Comparison of ENCODE assay signal across 10 cellular contexts in genomic region chr19:40398417-40399056, GRCh38. TPM values are rescaled to one million over a fixed set of nuclear protein-coding genes. Genes with fewer than 3 reads are reported as not detected.
DNase-seq lines count a peak whose midpoint lies in the region; ATAC-seq and TF ChIP-seq lines count a peak whose summit lies in the region.
"Had no signal": no experiment of that assay in that cellular context is flagged by ENCODE, and none has a peak within 500 bp of the region (broad histone marks: within the 10 kb centered on the region; RNA-seq: fewer than 3 reads in every experiment).

No MANE protein-coding gene starts in this region.

- CTCF ChIA-PET in HEK293 (lab: Yijun Ruan, JAX): interaction anchor here (0.6 to 0.7 kb wide), 4 partner anchors 11 to 139 kb away, joined by 3 to 6 read pairs (median 4); no protein-coding TSS in a partner anchor
- CTCF ChIA-PET in activated CD4-positive, alpha-beta T cell treated with anti-CD3 and anti-CD28 coated beads for 36 hours (lab: Charles Lee): no interaction called here

- no peak overlapping the region for H3K27ac Mint-ChIP-seq in activated CD4-positive, alpha-beta T cell treated with anti-CD3 and anti-CD28 coated beads for 36 hours
- peak overlapping the region; percentile 52 for H3K27ac Mint-ChIP-seq in dendritic cell treated with granulocyte-macrophage colony-stimulating factor and Interleukin-4, amounts not matched to agents 40 ng/mL and 50 ng/mL, for 4 days
- H3K27ac Mint-ChIP-seq: activated naive CD4-positive, alpha-beta T cell treated with anti-CD3 and anti-CD28 coated beads, Interleukin-2, amount 50 U/mL, for 24 hours had no signal

- peaks cover 5% of the 10 kb centered on the region for H3K4me1 ChIP-seq in HEK293 (ENCODE audit: control insufficient read depth, insufficient read depth, low read length)
- H3K4me1 ChIP-seq: parathyroid adenoma had no signal

- ATAC-seq in activated CD4-positive, alpha-beta T cell treated with anti-CD3 and anti-CD28 coated beads for 36 hours: peak; percentile 84
- ATAC-seq in sciatic nerve (peak; percentile 16), HG02610 (IDR thresholded peaks at IDR 0.05; ENCODE audit: unreplicated experiment) (no peak), HG02885 (IDR thresholded peaks at IDR 0.05; ENCODE audit: poor library complexity, unreplicated experiment) (no peak)

- H3K4me3 Mint-ChIP-seq in activated CD4-positive, alpha-beta T cell treated with anti-CD3 and anti-CD28 coated beads for 36 hours: no peak overlapping the region
- peak overlapping the region; percentile 41 for H3K4me3 Mint-ChIP-seq in dendritic cell treated with granulocyte-macrophage colony-stimulating factor and Interleukin-4, amounts not matched to agents 40 ng/mL and 50 ng/mL, for 4 days
- H3K4me3 Mint-ChIP-seq: activated naive CD4-positive, alpha-beta T cell treated with anti-CD3 and anti-CD28 coated beads, Interleukin-2, amount 50 U/mL, for 24 hours had no signal

- H3K36me3 ChIP-seq in HEK293 (ENCODE audit: control insufficient read depth in 2 of 2, insufficient read depth in 1 of 2, low read length in 2 of 2): no peaks in the 10 kb centered on the region; a peak in 1 of 3 replicates

- H3K4me1 Mint-ChIP-seq in activated CD4-positive, alpha-beta T cell treated with anti-CD3 and anti-CD28 coated beads for 36 hours: peaks cover 16% of the 10 kb centered on the region
- H3K4me1 Mint-ChIP-seq in dendritic cell treated with granulocyte-macrophage colony-stimulating factor and Interleukin-4, amounts not matched to agents 40 ng/mL and 50 ng/mL, for 4 days (ENCODE audit: low read depth): peaks cover 39% of the 10 kb centered on the region

- peak; percentile 85 for DNase-seq in activated CD4-positive, alpha-beta T cell treated with anti-CD3 and anti-CD28 coated beads for 36 hours
- no peak for DNase-seq in sciatic nerve (ENCODE audit: low spot score)
- no peak for DNase-seq in hepatic stellate cell (ENCODE audit: low spot score)
- no peak for DNase-seq in cerebellar nuclear complex (lab: John Stamatoyannopoulos, UW)

- H3K36me3 Mint-ChIP-seq in activated CD4-positive, alpha-beta T cell treated with anti-CD3 and anti-CD28 coated beads for 36 hours (ENCODE audit: low read depth): no peaks in the 10 kb centered on the region
- no peaks in the 10 kb centered on the region for H3K36me3 Mint-ChIP-seq in dendritic cell treated with granulocyte-macrophage colony-stimulating factor and Interleukin-4, amounts not matched to agents 40 ng/mL and 50 ng/mL, for 4 days (ENCODE audit: low read depth)
- H3K36me3 Mint-ChIP-seq: activated naive CD4-positive, alpha-beta T cell treated with anti-CD3 and anti-CD28 coated beads, Interleukin-2, amount 50 U/mL, for 24 hours had no signal

- POLR2A ChIA-PET in HEK293 (lab: Yijun Ruan, JAX): interaction anchor here (0.5 to 2.0 kb wide), 3 partner anchors 22 to 127 kb away, joined by 3 to 5 read pairs (median 4); partner anchors contain the start of gene SERTAD1
- POLR2A ChIA-PET in activated CD4-positive, alpha-beta T cell treated with anti-CD3 and anti-CD28 coated beads for 36 hours (lab: Charles Lee): no interaction called here

- no peak overlapping the region for H3K27ac ChIP-seq in HEK293 (ENCODE audit: extremely low read depth, low read depth, low read length)
- H3K27ac ChIP-seq: parathyroid adenoma had no signal

- H3K4me3 ChIP-seq in HEK293 (ENCODE audit: low read depth, low read length): no peak overlapping the region

- H3K27me3 Mint-ChIP-seq in activated CD4-positive, alpha-beta T cell treated with anti-CD3 and anti-CD28 coated beads for 36 hours: no peaks in the 10 kb centered on the region
- peaks cover 30% of the 10 kb centered on the region for H3K27me3 Mint-ChIP-seq in dendritic cell treated with granulocyte-macrophage colony-stimulating factor and Interleukin-4, amounts not matched to agents 40 ng/mL and 50 ng/mL, for 4 days
- H3K27me3 Mint-ChIP-seq: activated naive CD4-positive, alpha-beta T cell treated with anti-CD3 and anti-CD28 coated beads, Interleukin-2, amount 50 U/mL, for 24 hours had no signal

- intact Hi-C loops in activated CD4-positive, alpha-beta T cell treated with anti-CD3 and anti-CD28 coated beads for 36 hours (cut with DNase I, micrococcal nuclease): no loop called here
- intact Hi-C loops in dendritic cell treated with granulocyte-macrophage colony-stimulating factor and Interleukin-4, amounts not matched to agents 40 ng/mL and 50 ng/mL, for 4 days (cut with micrococcal nuclease): no loop called here
- intact Hi-C loops in sciatic nerve (cut with DNase I): no loop called here

- no peak for TF ChIP-seq CTCF in HEK293 (tag by site-specific recombination; IDR thresholded peaks at IDR 0.05)

- H3K9me3 Mint-ChIP-seq in activated CD4-positive, alpha-beta T cell treated with anti-CD3 and anti-CD28 coated beads for 36 hours (ENCODE audit: low read depth): no peaks in the 10 kb centered on the region
- no peaks in the 10 kb centered on the region for H3K9me3 Mint-ChIP-seq in dendritic cell treated with granulocyte-macrophage colony-stimulating factor and Interleukin-4, amounts not matched to agents 40 ng/mL and 50 ng/mL, for 4 days
- H3K9me3 Mint-ChIP-seq: activated naive CD4-positive, alpha-beta T cell treated with anti-CD3 and anti-CD28 coated beads, Interleukin-2, amount 50 U/mL, for 24 hours had no signal

- no peaks in the 10 kb centered on the region for H3K9me3 ChIP-seq in HEK293 (ENCODE audit: control insufficient read depth, insufficient read depth, low read depth, low read length)

TF ChIP-seq in HEK293, 187 proteins besides CTCF, POLR2A, EP300 and RAD21:
- TF ChIP-seq KLF9 (tag by site-specific recombination; IDR thresholded peaks at IDR 0.05; ENCODE audit: low read depth): 0 out of 2 replicates have a peak, but pooled peaks have one; percentile 12
- TF ChIP-seq KLF8 (tag by site-specific recombination; IDR thresholded peaks at IDR 0.05): peak; percentile 56; the same call in 1 of the 2 replicates
- TF ChIP-seq ZNF501 (tag by site-specific recombination; IDR thresholded peaks at IDR 0.05): no peak
- TF ChIP-seq KLF1 (tag by site-specific recombination; IDR thresholded peaks at IDR 0.05): peak; percentile 7; the same call in 1 of the 2 replicates
- no peak for TF ChIP-seq ZNF169 (tag by site-specific recombination; IDR thresholded peaks at IDR 0.05)
- TF ChIP-seq HIC1 (tag by site-specific recombination; IDR thresholded peaks at IDR 0.05): 0 out of 2 replicates have a peak, but pooled peaks have one; percentile 51
- TF ChIP-seq ZNF561 (tag by site-specific recombination; IDR thresholded peaks at IDR 0.05; ENCODE audit: borderline replicate concordance): no peak

RNA-seq across cellular contexts. Expression of gene HIPK4, which starts 8.6 kb away (rescaled TPM):
- under 1 TPM in 1 of 2 experiments, not detected in 1; 0.09 TPM for total RNA-seq in activated CD4-positive, alpha-beta T cell treated with anti-CD3 and anti-CD28 coated beads for 36 hours
- total RNA-seq in sciatic nerve: 0.36 TPM

RNA-seq across cellular contexts. Expression of gene PRX, which starts 14.6 kb away (rescaled TPM):
- 1 to 10 TPM; 1.0 to 1.4 TPM for total RNA-seq in activated CD4-positive, alpha-beta T cell treated with anti-CD3 and anti-CD28 coated beads for 36 hours
- total RNA-seq in sciatic nerve: 801 TPM

RNA-seq across cellular contexts. Expression of gene SERTAD1, which starts 27.3 kb away (rescaled TPM):
- 10 to 100 TPM; 10.0 to 14.7 TPM for total RNA-seq in activated CD4-positive, alpha-beta T cell treated with anti-CD3 and anti-CD28 coated beads for 36 hours
- 18.0 TPM for total RNA-seq in sciatic nerve

RNA-seq across cellular contexts. Expression of gene SERTAD3, which starts 45.6 kb away (rescaled TPM):
- 10 to 100 TPM in 1 of 2 experiments, 1 to 10 TPM in 1; 8.4 to 12.0 TPM for total RNA-seq in activated CD4-positive, alpha-beta T cell treated with anti-CD3 and anti-CD28 coated beads for 36 hours
- 47.2 TPM for total RNA-seq in sciatic nerve

RNA-seq across cellular contexts. Expression of gene PLD3, which starts 50.0 kb away (rescaled TPM):
- 10 to 100 TPM; 57.8 to 69.1 TPM for total RNA-seq in activated CD4-positive, alpha-beta T cell treated with anti-CD3 and anti-CD28 coated beads for 36 hours
- 218 TPM for total RNA-seq in sciatic nerve

Comparison
In these comparisons a context has a peak if more than half of its experiments do, and no peak if none do; other contexts are left out.
1. ATAC-seq: peak in activated CD4-positive, alpha-beta T cell treated with anti-CD3 and anti-CD28 coated beads for 36 hours (single experiment) and sciatic nerve (single experiment); none in HG02610 (single experiment) and HG02885 (single experiment).
2. RNA of gene PRX, which starts 14.6 kb away (total RNA-seq): 801 TPM in sciatic nerve (single experiment); 1.0 to 1.4 TPM in activated CD4-positive, alpha-beta T cell treated with anti-CD3 and anti-CD28 coated beads for 36 hours; every median in the first group is over 100 times any median in the second.